ENCODE assay signal across 8 cellular contexts in genomic region chrX:48890296-48890925, GRCh38. TPM values are rescaled to one million over a fixed set of nuclear protein-coding genes. Genes with fewer than 3 reads are reported as not detected.
DNase-seq lines count a peak whose midpoint lies in the region; ATAC-seq and TF ChIP-seq lines count a peak whose summit lies in the region.

No MANE protein-coding gene starts in this region.

- TF ChIP-seq CTCF in cardiac muscle cell (IDR thresholded peaks at IDR 0.05; ENCODE audit: low read depth, low read length) (no peak), upper lobe of left lung (IDR thresholded peaks at IDR 0.05) (no peak)

- intact Hi-C loops in cardiac septum (cut with DNase I), result loop anchor here (5.0 kb wide), 1 partner anchor 88 kb away; the partner anchor contains the start of gene HDAC6

- H3K27me3 ChIP-seq in cardiac muscle cell, result no peaks in the 10 kb centered on the region
- H3K27me3 ChIP-seq in upper lobe of left lung, result no peaks in the 10 kb centered on the region

- H3K9me3 ChIP-seq in cardiac muscle cell (ENCODE audit: low read depth), result no peaks in the 10 kb centered on the region
- H3K9me3 ChIP-seq in upper lobe of left lung, result no peaks in the 10 kb centered on the region

- H3K4me3 ChIP-seq in cardiac muscle cell, result peak overlapping the region; percentile 57
- peak overlapping the region in 3 of 4 donors; percentile 65 to 85 (median 70) for H3K4me3 ChIP-seq in upper lobe of left lung

- H3K36me3 ChIP-seq in cardiac muscle cell, result no peaks in the 10 kb centered on the region
- H3K36me3 ChIP-seq in upper lobe of left lung, result peaks cover 0 to 14% (median 3%) of the 10 kb centered on the region in 4 donors

- ATAC-seq in upper lobe of left lung (ENCODE audit: low FRiP score in 2 of 2), result no peak
- no peak for ATAC-seq in GM21515 (IDR thresholded peaks at IDR 0.05; ENCODE audit: unreplicated experiment)

- WGBS in upper lobe of left lung, 2 donors, result 34 to 42% methylated on average over 11 to 15 of the region's 15 CpGs

- H3K4me1 ChIP-seq in cardiac muscle cell (ENCODE audit: low read depth) (peaks cover 2% of the 10 kb centered on the region), upper lobe of left lung (peaks cover 4 to 9% (median 6%) of the 10 kb centered on the region in 4 donors)

- no peak for DNase-seq in cardiac muscle cell (ENCODE audit: low read depth in 1 of 2, low spot score in 1 of 2)
- no peak for DNase-seq in cardiac septum (ENCODE audit: low spot score)
- peak; percentile 29 for DNase-seq in activated naive CD4-positive, alpha-beta T cell treated with anti-CD3 and anti-CD28 coated beads, Interleukin-2, amount 50 U/mL, for 16 hours
- DNase-seq in left kidney (ENCODE audit: low read depth, low spot score), result peak; percentile 35
- no peak for DNase-seq in upper lobe of left lung
- DNase-seq in AG08395 (ENCODE audit: low spot score), result no peak
- DNase-seq in cerebellar nuclear complex (lab: John Stamatoyannopoulos, UW), result no peak

- no peak for TF ChIP-seq POLR2A in upper lobe of left lung (IDR thresholded peaks at IDR 0.05)

- H3K27ac ChIP-seq in cardiac muscle cell (no peak overlapping the region), upper lobe of left lung (peak overlapping the region in 1 of 4 donors; percentile 84)

- no peak for TF ChIP-seq EP300 in upper lobe of left lung (IDR thresholded peaks at IDR 0.05)

RNA-seq across cellular contexts. Expression of gene TIMM17B, which starts 7.2 kb away (rescaled TPM):
- total RNA-seq in cardiac muscle cell (127 and 152 TPM in 2 replicates), cardiac septum (49.8 TPM), upper lobe of left lung (10 to 100 TPM; 29.6 to 49.6 (median 42.6) TPM)
- 219 and 264 TPM in 2 replicates for polyA plus RNA-seq in cardiac muscle cell

RNA-seq across cellular contexts. Expression of gene PQBP1, which starts 7.3 kb away (rescaled TPM):
- total RNA-seq in cardiac muscle cell (62.8 and 74.8 TPM in 2 replicates), cardiac septum (42.2 TPM), upper lobe of left lung (10 to 100 TPM; 49.1 to 76.9 (median 65.2) TPM)
- 75.3 and 114 TPM in 2 replicates for polyA plus RNA-seq in cardiac muscle cell

RNA-seq across cellular contexts. Expression of gene SLC35A2, which starts 21.0 kb away (rescaled TPM):
- total RNA-seq in cardiac muscle cell (17.3 and 22.2 TPM in 2 replicates), cardiac septum (13.0 TPM), upper lobe of left lung (10 to 100 TPM in 5 of 6 donors, 1 to 10 TPM in 1; 5.2 to 32.0 (median 23.3) TPM)
- 41.8 and 51.4 TPM in 2 replicates for polyA plus RNA-seq in cardiac muscle cell

RNA-seq across cellular contexts. Expression of gene PIM2, which starts 28.4 kb away (rescaled TPM):
- total RNA-seq in cardiac muscle cell (18.5 and 25.2 TPM in 2 replicates), cardiac septum (2.7 TPM), upper lobe of left lung (10 to 100 TPM; 16.3 to 36.1 (median 26.2) TPM)
- polyA plus RNA-seq in cardiac muscle cell, result 20.7 and 38.4 TPM in 2 replicates

RNA-seq across cellular contexts. Expression of gene PCSK1N, which starts 55.0 kb away (rescaled TPM):
- total RNA-seq in cardiac muscle cell (7.1 and 8.5 TPM in 2 replicates), cardiac septum (4.1 TPM), upper lobe of left lung (1 to 10 TPM; 1.0 to 7.5 (median 2.3) TPM)
- 5.4 and 8.7 TPM in 2 replicates for polyA plus RNA-seq in cardiac muscle cell

Comparison
In these comparisons a context has a peak if more than half of its experiments do, and no peak if none do; other contexts are left out.
1. DNase-seq: peak in activated naive CD4-positive, alpha-beta T cell treated with anti-CD3 and anti-CD28 coated beads, Interleukin-2, amount 50 U/mL, for 16 hours (single experiment) and left kidney (single experiment); none in cardiac muscle cell (0 of 2), cardiac septum (single experiment), upper lobe of left lung (0 of 2), AG08395 (single experiment) and cerebellar nuclear complex (0 of 2).